In the genomic region with DNA sequence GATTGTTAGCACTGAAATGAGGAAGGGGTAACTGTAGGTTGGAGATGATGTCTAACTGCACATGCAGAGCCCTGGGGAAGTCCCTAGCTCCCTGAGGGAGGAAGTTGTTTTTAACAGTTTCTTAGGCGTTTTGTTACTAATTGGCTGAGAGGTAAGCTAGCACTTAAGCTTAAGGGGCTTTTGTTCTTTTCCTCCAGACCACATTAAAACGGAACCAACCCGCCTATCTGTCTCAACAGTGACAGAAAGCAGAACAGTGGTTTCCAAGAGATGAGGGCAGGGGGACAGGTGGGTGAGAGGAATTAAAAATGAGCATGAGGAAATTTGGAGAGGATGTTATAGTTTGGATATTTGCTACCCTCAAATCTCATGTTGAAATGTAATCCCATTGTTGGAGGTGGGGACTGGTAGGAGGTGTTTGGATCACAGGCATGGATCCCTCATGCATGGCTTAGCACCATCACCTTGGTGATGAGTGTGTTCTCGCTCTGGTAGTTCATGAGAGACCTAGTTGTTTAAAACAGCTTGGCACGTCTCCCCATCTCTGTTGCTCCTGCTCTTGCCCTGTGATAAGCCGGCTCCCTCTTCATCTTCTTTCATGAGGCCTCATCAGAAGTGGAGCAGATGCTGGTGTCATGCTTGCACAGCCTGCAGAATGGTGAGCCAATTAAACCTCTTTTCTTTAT, we compare ENCODE assay signal across 7 cellular contexts. TPM values are rescaled to one million over a fixed set of nuclear protein-coding genes. Genes with fewer than 3 reads are reported as not detected.
DNase-seq lines count a peak whose midpoint lies in the region; ATAC-seq lines count a peak whose summit lies in the region.

No MANE protein-coding gene starts in this region.

- H3K36me3 Mint-ChIP-seq in naive B cell = peaks cover 6 to 8% of the 10 kb centered on the region in 2 donors

- H3K27ac Mint-ChIP-seq in naive B cell = peak overlapping the region; percentile 97 to 99 (median 99)

- H3K4me3 Mint-ChIP-seq in naive B cell = peak overlapping the region; percentile 79 to 98 (median 93)

- no peaks in the 10 kb centered on the region for H3K27me3 Mint-ChIP-seq in naive B cell

- ATAC-seq in GM19023 (IDR thresholded peaks at IDR 0.05; ENCODE audit: unreplicated experiment) (peak; percentile 79), HG02970 (IDR thresholded peaks at IDR 0.05; ENCODE audit: low FRiP score, unreplicated experiment) (peak; percentile 89), naive B cell (ENCODE audit: low read depth in 2 of 2) (peak; percentile 81 to 86)

- peaks cover 43 to 53% (median 49%) of the 10 kb centered on the region in 3 donors for H3K4me1 Mint-ChIP-seq in naive B cell

- DNase-seq in NCI-H2196 (lab: John Stamatoyannopoulos, UW; ENCODE audit: unreplicated experiment) (peak; percentile 62), naive B cell (peak; percentile 91), NCI-H2081 treated with DMSO at 0.1 percent for 48 hours (lab: John Stamatoyannopoulos, UW) (no peak), A172 (ENCODE audit: low spot score) (no peak)
- peak; percentile 57 for DNase-seq in activated CD8-positive, alpha-beta memory T cell treated with anti-CD3 and anti-CD28 coated beads, Interleukin-2, amount 50 U/mL, for 48 hours

- no peaks in the 10 kb centered on the region for H3K9me3 Mint-ChIP-seq in naive B cell

RNA-seq across cellular contexts. Expression of gene LYRM7, which starts 38.9 kb away (rescaled TPM):
- 10 to 100 TPM in 3 of 6 donors, 1 to 10 TPM in 3; 5.8 to 11.4 (median 9.6) TPM for polyA plus RNA-seq in naive B cell (ENCODE audit: low read depth in 6 of 6)
- 7.0 and 9.8 TPM in 2 replicates for total RNA-seq in A172 (2014; rRNA removed; shearing (Covaris generic))

RNA-seq across cellular contexts. Expression of gene HINT1, which starts 44.6 kb away (rescaled TPM):
- polyA plus RNA-seq in naive B cell (ENCODE audit: low read depth in 6 of 6) = 100 to 1,000 TPM; 346 to 502 (median 420) TPM
- 540 and 574 TPM in 2 replicates for total RNA-seq in A172 (2014; rRNA removed; shearing (Covaris generic))

RNA-seq across cellular contexts. Expression of gene CDC42SE2, which starts 54.2 kb away (rescaled TPM):
- polyA plus RNA-seq in naive B cell (ENCODE audit: low read depth in 6 of 6) = 100 to 1,000 TPM; 168 to 314 (median 243) TPM
- total RNA-seq in A172 (2014; rRNA removed; shearing (Covaris generic)) = 49.6 and 52.3 TPM in 2 replicates

Comparison
In these comparisons a context has a peak if more than half of its experiments do, and no peak if none do; other contexts are left out.
1. DNase-seq: peak in NCI-H2196 (single experiment), activated CD8-positive, alpha-beta memory T cell treated with anti-CD3 and anti-CD28 coated beads, Interleukin-2, amount 50 U/mL, for 48 hours (single experiment) and naive B cell (single experiment); none in NCI-H2081 treated with DMSO at 0.1 percent for 48 hours (single experiment) and A172 (single experiment).
2. Peak in every context shown above with its lines, with median percentiles within 50 percentile points of each other: ATAC-seq.